1 cellular context compared by ENCODE assay signal in genomic region chr21:14645702-14646101, GRCh38.
TF ChIP-seq lines count a peak whose summit lies in the region.

No MANE protein-coding gene starts in this region.

TF ChIP-seq in K562, 482 proteins besides CTCF, POLR2A, EP300 and RAD21 (continued from another document and continues in another):
- TF ChIP-seq ZNF277 (CRISPR knock-in tag; IDR thresholded peaks at IDR 0.05; ENCODE audit: borderline replicate concordance) (no peak), FIP1L1 (IDR thresholded peaks at IDR 0.05; ENCODE audit: low read depth, low read length, poor library complexity, severe bottlenecking) (no peak), SIN3B (IDR thresholded peaks at IDR 0.05; ENCODE audit: low read depth) (no peak), MBD2 (IDR thresholded peaks at IDR 0.05; ENCODE audit: borderline replicate concordance, low read depth) (no peak), PATZ1 (CRISPR knock-in tag; IDR thresholded peaks at IDR 0.05; ENCODE audit: borderline replicate concordance) (no peak), ZKSCAN8 (CRISPR knock-in tag; IDR thresholded peaks at IDR 0.05) (no peak), FOSL1 (tag; conservative IDR thresholded peaks at IDR 0.05) (no peak), ZNF764 (CRISPR knock-in tag; IDR thresholded peaks at IDR 0.05; ENCODE audit: low read depth) (no peak), SMARCC2 (IDR thresholded peaks at IDR 0.05; ENCODE audit: low read depth) (no peak), ZC3H8 (IDR thresholded peaks at IDR 0.05) (no peak), HOXB6 (CRISPR knock-in tag; IDR thresholded peaks at IDR 0.05; ENCODE audit: borderline replicate concordance) (no peak), CBX5 (IDR thresholded peaks at IDR 0.05; ENCODE audit: borderline replicate concordance, low read depth) (peak; percentile 84), PTRF (tag; IDR thresholded peaks at IDR 0.05) (no peak), MEF2D (tag; conservative IDR thresholded peaks at IDR 0.05; ENCODE audit: low read depth) (no peak), MCM5 (IDR thresholded peaks at IDR 0.05; ENCODE audit: low read depth) (no peak), ZNF436 (CRISPR knock-in tag; IDR thresholded peaks at IDR 0.05) (no peak), POLR3G (IDR thresholded peaks at IDR 0.05; ENCODE audit: extremely low read depth, insufficient read length, insufficient replicate concordance) (no peak), MCM7 (IDR thresholded peaks at IDR 0.05) (no peak), KAT2B (IDR thresholded peaks at IDR 0.05; ENCODE audit: low read depth, low read length) (no peak), GTF2F1 (IDR thresholded peaks at IDR 0.05; ENCODE audit: low read depth, low read length) (no peak), ZBTB8A (IDR thresholded peaks at IDR 0.05; ENCODE audit: partially characterized antibody) (no peak), PTTG1 (tag; IDR thresholded peaks at IDR 0.05; ENCODE audit: low read depth) (no peak), HDAC2 (IDR thresholded peaks at IDR 0.05) (no peak), FOXP4 (CRISPR knock-in tag; IDR thresholded peaks at IDR 0.05; ENCODE audit: borderline replicate concordance) (no peak), FOXA3 (CRISPR knock-in tag; conservative IDR thresholded peaks at IDR 0.05 in 1 of 2, IDR thresholded peaks at IDR 0.05 in 1 of 2) (no peak), ZEB2 (IDR thresholded peaks at IDR 0.05) (peak; percentile 82), NUFIP1 (IDR thresholded peaks at IDR 0.05; ENCODE audit: partially characterized antibody) (no peak), SMC3 (conservative IDR thresholded peaks at IDR 0.05; ENCODE audit: insufficient read depth, low read depth, low read length) (no peak), KHSRP (IDR thresholded peaks at IDR 0.05) (no peak), KLF1 (tag; IDR thresholded peaks at IDR 0.05) (no peak), HDAC8 (tag; IDR thresholded peaks at IDR 0.05) (no peak), ZBTB33 (CRISPR knock-in tag; IDR thresholded peaks at IDR 0.05) (no peak), GABPB2 (CRISPR knock-in tag; conservative IDR thresholded peaks at IDR 0.05) (no peak), CBX3 (IDR thresholded peaks at IDR 0.05; ENCODE audit: borderline replicate concordance in 1 of 2, low read length in 2 of 2) (peak in 1 of 2 experiments; percentile 90; a peak in 2 of 3 replicates), E2F6 (IDR thresholded peaks at IDR 0.05; ENCODE audit: borderline replicate concordance in 1 of 2, extremely low read depth in 1 of 2, insufficient read depth in 1 of 2, insufficient read length in 1 of 2, low read depth in 1 of 2, low read length in 1 of 2, poor library complexity in 1 of 2, severe bottlenecking in 1 of 2) (no peak), SNRNP70 (optimal IDR thresholded peaks at IDR 0.05; ENCODE audit: low read depth, low read length) (no peak), HMBOX1 (IDR thresholded peaks at IDR 0.05) (no peak), ZNF140 (CRISPR knock-in tag; IDR thresholded peaks at IDR 0.05) (no peak), TAF9B (IDR thresholded peaks at IDR 0.05; ENCODE audit: partially characterized antibody) (no peak), SMAD4 (CRISPR knock-in tag; conservative IDR thresholded peaks at IDR 0.05) (no peak), ZBED1 (IDR thresholded peaks at IDR 0.05) (no peak), HCFC1 (IDR thresholded peaks at IDR 0.05; ENCODE audit: low read depth, low read length) (no peak), RNF2 (IDR thresholded peaks at IDR 0.05) (no peak), SMARCA4 (IDR thresholded peaks at IDR 0.05) (no peak)
- TF ChIP-seq, protein P1, sequence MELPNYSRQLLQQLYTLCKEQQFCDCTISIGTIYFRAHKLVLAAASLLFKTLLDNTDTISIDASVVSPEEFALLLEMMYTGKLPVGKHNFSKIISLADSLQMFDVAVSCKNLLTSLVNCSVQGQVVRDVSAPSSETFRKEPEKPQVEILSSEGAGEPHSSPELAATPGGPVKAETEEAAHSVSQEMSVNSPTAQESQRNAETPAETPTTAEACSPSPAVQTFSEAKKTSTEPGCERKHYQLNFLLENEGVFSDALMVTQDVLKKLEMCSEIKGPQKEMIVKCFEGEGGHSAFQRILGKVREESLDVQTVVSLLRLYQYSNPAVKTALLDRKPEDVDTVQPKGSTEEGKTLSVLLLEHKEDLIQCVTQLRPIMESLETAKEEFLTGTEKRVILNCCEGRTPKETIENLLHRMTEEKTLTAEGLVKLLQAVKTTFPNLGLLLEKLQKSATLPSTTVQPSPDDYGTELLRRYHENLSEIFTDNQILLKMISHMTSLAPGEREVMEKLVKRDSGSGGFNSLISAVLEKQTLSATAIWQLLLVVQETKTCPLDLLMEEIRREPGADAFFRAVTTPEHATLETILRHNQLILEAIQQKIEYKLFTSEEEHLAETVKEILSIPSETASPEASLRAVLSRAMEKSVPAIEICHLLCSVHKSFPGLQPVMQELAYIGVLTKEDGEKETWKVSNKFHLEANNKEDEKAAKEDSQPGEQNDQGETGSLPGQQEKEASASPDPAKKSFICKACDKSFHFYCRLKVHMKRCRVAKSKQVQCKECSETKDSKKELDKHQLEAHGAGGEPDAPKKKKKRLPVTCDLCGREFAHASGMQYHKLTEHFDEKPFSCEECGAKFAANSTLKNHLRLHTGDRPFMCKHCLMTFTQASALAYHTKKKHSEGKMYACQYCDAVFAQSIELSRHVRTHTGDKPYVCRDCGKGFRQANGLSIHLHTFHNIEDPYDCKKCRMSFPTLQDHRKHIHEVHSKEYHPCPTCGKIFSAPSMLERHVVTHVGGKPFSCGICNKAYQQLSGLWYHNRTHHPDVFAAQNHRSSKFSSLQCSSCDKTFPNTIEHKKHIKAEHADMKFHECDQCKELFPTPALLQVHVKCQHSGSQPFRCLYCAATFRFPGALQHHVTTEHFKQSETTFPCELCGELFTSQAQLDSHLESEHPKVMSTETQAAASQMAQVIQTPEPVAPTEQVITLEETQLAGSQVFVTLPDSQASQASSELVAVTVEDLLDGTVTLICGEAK (IDR thresholded peaks at IDR 0.05) = no peak
- TF ChIP-seq, protein P1 (CRISPR knock-in tag; IDR thresholded peaks at IDR 0.05) = no peak
- TF ChIP-seq, protein P2, sequence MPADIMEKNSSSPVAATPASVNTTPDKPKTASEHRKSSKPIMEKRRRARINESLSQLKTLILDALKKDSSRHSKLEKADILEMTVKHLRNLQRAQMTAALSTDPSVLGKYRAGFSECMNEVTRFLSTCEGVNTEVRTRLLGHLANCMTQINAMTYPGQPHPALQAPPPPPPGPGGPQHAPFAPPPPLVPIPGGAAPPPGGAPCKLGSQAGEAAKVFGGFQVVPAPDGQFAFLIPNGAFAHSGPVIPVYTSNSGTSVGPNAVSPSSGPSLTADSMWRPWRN (IDR thresholded peaks at IDR 0.05; ENCODE audit: low read depth) = no peak
- TF ChIP-seq, protein P3, sequence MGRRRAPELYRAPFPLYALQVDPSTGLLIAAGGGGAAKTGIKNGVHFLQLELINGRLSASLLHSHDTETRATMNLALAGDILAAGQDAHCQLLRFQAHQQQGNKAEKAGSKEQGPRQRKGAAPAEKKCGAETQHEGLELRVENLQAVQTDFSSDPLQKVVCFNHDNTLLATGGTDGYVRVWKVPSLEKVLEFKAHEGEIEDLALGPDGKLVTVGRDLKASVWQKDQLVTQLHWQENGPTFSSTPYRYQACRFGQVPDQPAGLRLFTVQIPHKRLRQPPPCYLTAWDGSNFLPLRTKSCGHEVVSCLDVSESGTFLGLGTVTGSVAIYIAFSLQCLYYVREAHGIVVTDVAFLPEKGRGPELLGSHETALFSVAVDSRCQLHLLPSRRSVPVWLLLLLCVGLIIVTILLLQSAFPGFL (CRISPR knock-in tag; IDR thresholded peaks at IDR 0.05) = no peak
